In the genomic region with DNA sequence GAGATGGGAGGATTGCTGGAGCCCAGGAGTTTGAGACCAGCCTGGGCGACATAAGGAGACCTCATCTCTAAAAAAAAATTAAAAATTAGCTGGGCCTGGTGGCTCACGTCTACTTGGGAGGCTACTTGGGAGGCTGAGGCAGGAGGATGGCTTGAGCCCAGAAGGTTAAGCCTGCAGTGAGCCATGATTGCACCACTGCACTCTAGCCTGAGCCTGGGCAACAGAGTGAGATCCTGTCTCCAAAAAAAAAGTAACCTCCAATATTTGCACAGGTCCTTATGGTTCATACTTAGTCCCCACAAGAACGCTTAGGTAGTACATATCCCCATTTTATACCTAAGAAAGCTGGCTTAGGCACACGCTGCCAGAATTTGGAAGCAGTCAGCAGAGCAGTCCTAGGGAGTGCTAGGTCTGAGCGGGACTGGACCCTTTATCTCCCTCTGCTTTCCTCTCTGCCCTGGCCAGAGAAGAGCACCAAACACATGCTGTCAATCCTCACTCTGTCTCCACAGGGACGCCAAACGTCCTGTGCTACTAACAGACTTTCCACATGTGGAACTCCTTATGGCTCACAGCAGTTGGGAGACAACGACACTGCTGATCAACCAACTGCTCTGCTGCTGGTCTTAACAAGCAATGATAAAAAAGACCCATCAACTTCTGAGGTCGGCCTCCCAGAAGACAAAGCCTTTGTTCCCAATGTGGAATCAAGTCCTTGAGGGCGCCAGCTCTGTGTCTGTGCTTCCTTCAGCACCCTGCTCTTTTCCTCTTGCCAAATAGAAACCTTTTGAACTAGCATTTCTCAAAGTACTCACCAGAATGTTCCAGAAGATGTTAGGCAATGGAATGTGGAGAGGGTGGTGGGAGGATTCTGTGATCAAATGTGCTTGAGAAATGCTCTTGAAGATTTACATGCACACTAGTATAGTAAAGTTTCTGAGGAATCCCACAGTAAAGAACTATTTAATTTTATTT, we compare ENCODE assay signal across 1 cellular context.
TF ChIP-seq lines count a peak whose summit lies in the region.

No MANE protein-coding gene starts in this region.

TF ChIP-seq in GM23338, 12 proteins besides CTCF, POLR2A, EP300 and RAD21 (continued from another document):
- TF ChIP-seq, protein P1, sequence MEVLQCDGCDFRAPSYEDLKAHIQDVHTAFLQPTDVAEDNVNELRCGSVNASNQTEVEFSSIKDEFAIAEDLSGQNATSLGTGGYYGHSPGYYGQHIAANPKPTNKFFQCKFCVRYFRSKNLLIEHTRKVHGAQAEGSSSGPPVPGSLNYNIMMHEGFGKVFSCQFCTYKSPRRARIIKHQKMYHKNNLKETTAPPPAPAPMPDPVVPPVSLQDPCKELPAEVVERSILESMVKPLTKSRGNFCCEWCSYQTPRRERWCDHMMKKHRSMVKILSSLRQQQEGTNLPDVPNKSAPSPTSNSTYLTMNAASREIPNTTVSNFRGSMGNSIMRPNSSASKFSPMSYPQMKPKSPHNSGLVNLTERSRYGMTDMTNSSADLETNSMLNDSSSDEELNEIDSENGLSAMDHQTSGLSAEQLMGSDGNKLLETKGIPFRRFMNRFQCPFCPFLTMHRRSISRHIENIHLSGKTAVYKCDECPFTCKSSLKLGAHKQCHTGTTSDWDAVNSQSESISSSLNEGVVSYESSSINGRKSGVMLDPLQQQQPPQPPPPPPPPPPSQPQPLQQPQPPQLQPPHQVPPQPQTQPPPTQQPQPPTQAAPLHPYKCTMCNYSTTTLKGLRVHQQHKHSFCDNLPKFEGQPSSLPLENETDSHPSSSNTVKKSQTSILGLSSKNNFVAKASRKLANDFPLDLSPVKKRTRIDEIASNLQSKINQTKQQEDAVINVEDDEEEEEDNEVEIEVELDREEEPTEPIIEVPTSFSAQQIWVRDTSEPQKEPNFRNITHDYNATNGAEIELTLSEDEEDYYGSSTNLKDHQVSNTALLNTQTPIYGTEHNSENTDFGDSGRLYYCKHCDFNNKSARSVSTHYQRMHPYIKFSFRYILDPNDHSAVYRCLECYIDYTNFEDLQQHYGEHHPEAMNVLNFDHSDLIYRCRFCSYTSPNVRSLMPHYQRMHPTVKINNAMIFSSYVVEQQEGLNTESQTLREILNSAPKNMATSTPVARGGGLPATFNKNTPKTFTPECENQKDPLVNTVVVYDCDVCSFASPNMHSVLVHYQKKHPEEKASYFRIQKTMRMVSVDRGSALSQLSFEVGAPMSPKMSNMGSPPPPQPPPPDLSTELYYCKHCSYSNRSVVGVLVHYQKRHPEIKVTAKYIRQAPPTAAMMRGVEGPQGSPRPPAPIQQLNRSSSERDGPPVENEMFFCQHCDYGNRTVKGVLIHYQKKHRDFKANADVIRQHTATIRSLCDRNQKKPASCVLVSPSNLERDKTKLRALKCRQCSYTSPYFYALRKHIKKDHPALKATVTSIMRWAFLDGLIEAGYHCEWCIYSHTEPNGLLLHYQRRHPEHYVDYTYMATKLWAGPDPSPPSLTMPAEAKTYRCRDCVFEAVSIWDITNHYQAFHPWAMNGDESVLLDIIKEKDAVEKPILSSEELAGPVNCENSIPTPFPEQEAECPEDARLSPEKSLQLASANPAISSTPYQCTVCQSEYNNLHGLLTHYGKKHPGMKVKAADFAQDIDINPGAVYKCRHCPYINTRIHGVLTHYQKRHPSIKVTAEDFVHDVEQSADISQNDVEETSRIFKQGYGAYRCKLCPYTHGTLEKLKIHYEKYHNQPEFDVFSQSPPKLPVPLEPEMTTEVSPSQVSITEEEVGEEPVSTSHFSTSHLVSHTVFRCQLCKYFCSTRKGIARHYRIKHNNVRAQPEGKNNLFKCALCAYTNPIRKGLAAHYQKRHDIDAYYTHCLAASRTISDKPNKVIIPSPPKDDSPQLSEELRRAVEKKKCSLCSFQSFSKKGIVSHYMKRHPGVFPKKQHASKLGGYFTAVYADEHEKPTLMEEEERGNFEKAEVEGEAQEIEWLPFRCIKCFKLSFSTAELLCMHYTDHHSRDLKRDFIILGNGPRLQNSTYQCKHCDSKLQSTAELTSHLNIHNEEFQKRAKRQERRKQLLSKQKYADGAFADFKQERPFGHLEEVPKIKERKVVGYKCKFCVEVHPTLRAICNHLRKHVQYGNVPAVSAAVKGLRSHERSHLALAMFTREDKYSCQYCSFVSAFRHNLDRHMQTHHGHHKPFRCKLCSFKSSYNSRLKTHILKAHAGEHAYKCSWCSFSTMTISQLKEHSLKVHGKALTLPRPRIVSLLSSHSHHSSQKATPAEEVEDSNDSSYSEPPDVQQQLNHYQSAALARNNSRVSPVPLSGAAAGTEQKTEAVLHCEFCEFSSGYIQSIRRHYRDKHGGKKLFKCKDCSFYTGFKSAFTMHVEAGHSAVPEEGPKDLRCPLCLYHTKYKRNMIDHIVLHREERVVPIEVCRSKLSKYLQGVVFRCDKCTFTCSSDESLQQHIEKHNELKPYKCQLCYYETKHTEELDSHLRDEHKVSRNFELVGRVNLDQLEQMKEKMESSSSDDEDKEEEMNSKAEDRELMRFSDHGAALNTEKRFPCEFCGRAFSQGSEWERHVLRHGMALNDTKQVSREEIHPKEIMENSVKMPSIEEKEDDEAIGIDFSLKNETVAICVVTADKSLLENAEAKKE (CRISPR knock-in tag; IDR thresholded peaks at IDR 0.05): no peak
- TF ChIP-seq, protein P2, sequence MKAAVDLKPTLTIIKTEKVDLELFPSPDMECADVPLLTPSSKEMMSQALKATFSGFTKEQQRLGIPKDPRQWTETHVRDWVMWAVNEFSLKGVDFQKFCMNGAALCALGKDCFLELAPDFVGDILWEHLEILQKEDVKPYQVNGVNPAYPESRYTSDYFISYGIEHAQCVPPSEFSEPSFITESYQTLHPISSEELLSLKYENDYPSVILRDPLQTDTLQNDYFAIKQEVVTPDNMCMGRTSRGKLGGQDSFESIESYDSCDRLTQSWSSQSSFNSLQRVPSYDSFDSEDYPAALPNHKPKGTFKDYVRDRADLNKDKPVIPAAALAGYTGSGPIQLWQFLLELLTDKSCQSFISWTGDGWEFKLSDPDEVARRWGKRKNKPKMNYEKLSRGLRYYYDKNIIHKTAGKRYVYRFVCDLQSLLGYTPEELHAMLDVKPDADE (IDR thresholded peaks at IDR 0.05): no peak
